ENCODE assay signal across 8 cellular contexts in the genomic region with DNA sequence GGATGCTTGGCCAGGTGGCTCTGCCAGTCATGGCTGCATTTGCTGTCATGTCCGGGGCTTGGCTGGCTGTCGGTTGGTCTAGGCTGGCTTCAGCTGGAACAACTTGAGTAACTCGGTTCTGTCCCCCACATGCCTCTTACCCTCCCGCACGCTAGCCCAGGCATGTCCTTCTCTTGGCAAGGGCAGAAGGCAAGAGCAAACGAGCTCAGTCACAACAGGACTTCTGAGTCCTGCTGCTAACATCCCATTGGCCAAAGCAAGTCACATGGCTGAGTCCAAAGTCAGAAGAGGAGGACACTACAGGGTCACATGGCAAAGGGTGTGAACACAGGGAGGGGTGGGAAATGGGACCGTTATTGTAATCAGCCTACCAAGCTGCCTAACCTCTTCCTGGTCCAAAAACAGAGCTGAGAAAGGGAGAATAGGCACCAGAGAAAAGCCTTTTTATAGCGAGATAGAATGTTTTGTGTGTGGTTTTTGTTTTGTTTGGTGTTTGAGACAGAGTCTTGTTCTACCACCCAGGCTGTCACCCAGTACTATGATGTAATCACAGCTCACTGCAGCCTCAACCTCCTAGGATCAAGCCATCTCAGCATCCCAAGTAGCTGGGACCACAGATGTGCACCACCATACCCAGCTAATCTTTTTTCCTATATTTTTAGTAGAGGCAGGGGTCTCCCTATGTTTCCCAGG.
DNase-seq lines count a peak whose midpoint lies in the region; ATAC-seq and TF ChIP-seq lines count a peak whose summit lies in the region.

No MANE protein-coding gene starts in this region.

- DNase-seq in NCI-H345 (lab: John Stamatoyannopoulos, UW), result peak; percentile 47
- DNase-seq in NCI-H345 treated with DMSO at 0.1 percent for 48 hours (lab: John Stamatoyannopoulos, UW; ENCODE audit: unreplicated experiment), result no peak
- peak; percentile 85 for DNase-seq in RWPE1 (ENCODE audit: low spot score)
- DNase-seq in heart left ventricle, result peak in 4 of 5 donors; percentile 32 to 54 (median 39)
- no peak for DNase-seq in cortex of kidney (lab: John Stamatoyannopoulos, UW)
- DNase-seq in activated CD4-positive, alpha-beta T cell treated with anti-CD3 and anti-CD28 coated beads for 48 hours, result no peak

- H3K4me1 ChIP-seq in heart left ventricle, result peaks cover 0 to 32% (median 19%) of the 10 kb centered on the region in 12 donors

- intact Hi-C loops in heart left ventricle (cut with DNase I), result loop anchor here in 3 of 10 donors (5.0 to 10.0 kb wide), 4 partner anchors 47 to 315 kb away; partner anchors contain the start of gene MN1 (in 1 of the 3)

- H3K27me3 ChIP-seq in heart left ventricle, result no peaks in the 10 kb centered on the region

- peaks cover 0 to 6% (median 0%) of the 10 kb centered on the region in 12 donors for H3K9me3 ChIP-seq in heart left ventricle

- H3K36me3 ChIP-seq in heart left ventricle, result no peaks in the 10 kb centered on the region

- TF ChIP-seq CTCF in RWPE1 (conservative IDR thresholded peaks at IDR 0.05; ENCODE audit: low read depth) (no peak), heart left ventricle (IDR thresholded peaks at IDR 0.05) (no peak)

- no peak overlapping the region for H3K4me3 ChIP-seq in heart left ventricle

- POLR2A ChIA-PET in RWPE1 (lab: Yijun Ruan, JAX; ENCODE audit: low non-redundant PET), result no interaction called here

- ATAC-seq in heart left ventricle, result peak in 3 of 4 donors; percentile 37 to 73 (median 65)
- no peak for ATAC-seq in GM21717 (IDR thresholded peaks at IDR 0.05; ENCODE audit: unreplicated experiment)

- no peak for TF ChIP-seq POLR2A in heart left ventricle (IDR thresholded peaks at IDR 0.05)

- WGBS in heart left ventricle, 4 donors, result 39 to 51% (median 41%) methylated on average over 8 of the region's 8 CpGs

- CTCF ChIA-PET in RWPE1 (lab: Yijun Ruan, JAX), result interaction anchor here (0.9 kb wide), 1 partner anchor 35 kb away, joined by 3 read pairs; no protein-coding TSS in a partner anchor

- H3K27ac ChIP-seq in RWPE1 (peak overlapping the region; percentile 96), heart left ventricle (peak overlapping the region in 9 of 12 donors; percentile 26 to 78 (median 50)), temporal lobe (ENCODE audit: low read depth, low read length) (peak overlapping the region; percentile 59)

Comparison
In these comparisons a context has a peak if more than half of its experiments do, and no peak if none do; other contexts are left out.
1. DNase-seq: peak in NCI-H345 (single experiment), RWPE1 (single experiment) and heart left ventricle (4 of 5); none in NCI-H345 treated with DMSO at 0.1 percent for 48 hours (single experiment), cortex of kidney (single experiment) and activated CD4-positive, alpha-beta T cell treated with anti-CD3 and anti-CD28 coated beads for 48 hours (single experiment).
2. Peak in every context shown above with its lines, with median percentiles within 50 percentile points of each other: H3K27ac ChIP-seq.